10 cellular contexts compared by ENCODE assay signal in genomic region chr10:3090914-3091313, GRCh38. TPM values are rescaled to one million over a fixed set of nuclear protein-coding genes. Genes with fewer than 3 reads are reported as not detected.
DNase-seq lines count a peak whose midpoint lies in the region; ATAC-seq and TF ChIP-seq lines count a peak whose summit lies in the region.
"Had no signal": no experiment of that assay in that cellular context is flagged by ENCODE, and none has a peak within 500 bp of the region (broad histone marks: within the 10 kb centered on the region; RNA-seq: fewer than 3 reads in every experiment).

No MANE protein-coding gene starts in this region.

- H3K4me3 ChIP-seq in esophagus muscularis mucosa (no peak overlapping the region), osteoblast (ENCODE audit: insufficient read depth, low read length) (peak overlapping the region; percentile 48)

- H2AFZ ChIP-seq in osteoblast (ENCODE audit: low read length) = peak overlapping the region; percentile 65

- H3K36me3 ChIP-seq in esophagus muscularis mucosa (peaks cover 0 to 7% (median 0%) of the 10 kb centered on the region in 4 donors), osteoblast (ENCODE audit: insufficient read depth, low read length) (peaks cover 5% of the 10 kb centered on the region)

- DNase-seq in G401 (ENCODE audit: low spot score) = peak; percentile 86
- DNase-seq in esophagus muscularis mucosa (ENCODE audit: extremely low spot score) = no peak
- no peak for DNase-seq in osteoblast (ENCODE audit: insufficient read length, low spot score, missing footprints)
- DNase-seq in OCI-M2 (lab: John Stamatoyannopoulos, UW; ENCODE audit: unreplicated experiment) = no peak
- DNase-seq: effector memory CD4-positive, alpha-beta T cell; NCI-H526 had no signal

- peaks cover 69% of the 10 kb centered on the region for H3K79me2 ChIP-seq in osteoblast (ENCODE audit: insufficient read depth, low read length)

- TF ChIP-seq EP300 in esophagus muscularis mucosa (IDR thresholded peaks at IDR 0.05) = no peak

- in situ Hi-C loops in G401 (cut with HindIII; ENCODE audit: low sequenced_read_pairs) = no loop called here

- intact Hi-C loops in esophagus muscularis mucosa (cut with DNase I) = no loop called here

- peak overlapping the region; percentile 83 for H3K4me2 ChIP-seq in osteoblast (ENCODE audit: insufficient read depth, low read length)

- H3K27me3 ChIP-seq in esophagus muscularis mucosa = no peaks in the 10 kb centered on the region
- H3K27me3 ChIP-seq in osteoblast (ENCODE audit: insufficient read depth, low read length) = no peaks in the 10 kb centered on the region

- TF ChIP-seq CTCF in esophagus muscularis mucosa (IDR thresholded peaks at IDR 0.05) (no peak), osteoblast (IDR thresholded peaks at IDR 0.05; ENCODE audit: extremely low read depth, low read depth, low read length) (no peak)

- 12% methylated on average over 5 of the region's 5 CpGs for WGBS in esophagus muscularis mucosa

- ATAC-seq in SK-N-SH treated with all-trans-retinoic acid at 6 μM for 48 hours = peak; percentile 46
- ATAC-seq in GM19397 (IDR thresholded peaks at IDR 0.05; ENCODE audit: unreplicated experiment) = no peak
- no peak for ATAC-seq in HG03045 (IDR thresholded peaks at IDR 0.05; ENCODE audit: unreplicated experiment)
- ATAC-seq in HG03521 (IDR thresholded peaks at IDR 0.05; ENCODE audit: unreplicated experiment) = no peak

- H3K27ac ChIP-seq in esophagus muscularis mucosa (replicated peaks in 1 of 4) (peak overlapping the region; percentile 72 to 76 (median 74)), osteoblast (ENCODE audit: low read depth, low read length) (peak overlapping the region; percentile 92)

- no peak for TF ChIP-seq POLR2A in esophagus muscularis mucosa (IDR thresholded peaks at IDR 0.05; ENCODE audit: low read depth)

- H3K4me1 ChIP-seq in esophagus muscularis mucosa (peaks cover 28 to 68% (median 57%) of the 10 kb centered on the region in 4 donors), osteoblast (ENCODE audit: insufficient read depth, low read length) (peaks cover 42% of the 10 kb centered on the region)

- H4K20me1 ChIP-seq in osteoblast (ENCODE audit: insufficient read depth, low read length) = no peaks in the 10 kb centered on the region

- no peaks in the 10 kb centered on the region for H3K9me3 ChIP-seq in esophagus muscularis mucosa
- H3K9me3 ChIP-seq in osteoblast (ENCODE audit: low read depth, low read length) = no peaks in the 10 kb centered on the region

TF ChIP-seq in SK-N-SH treated with all-trans-retinoic acid at 6 μM for 48 hours, 23 proteins besides CTCF, POLR2A, EP300 and RAD21:
- TF ChIP-seq ZFP3 (CRISPR knock-in tag; IDR thresholded peaks at IDR 0.05) (peak; percentile 92), CSDC2 (CRISPR knock-in tag; IDR thresholded peaks at IDR 0.05) (0 out of 2 replicates have a peak, but pooled peaks have one; percentile 33), OSR1 (CRISPR knock-in tag; IDR thresholded peaks at IDR 0.05) (no peak)

RNA-seq across cellular contexts. Expression of gene PFKP, which starts 23.6 kb away (rescaled TPM):
- total RNA-seq in G401 (2014; rRNA removed; shearing (Covaris generic)) = 200 and 222 TPM in 2 replicates
- total RNA-seq in esophagus muscularis mucosa = 100 to 1,000 TPM in 3 of 4 donors, 10 to 100 TPM in 1; 90.8 to 255 (median 112) TPM
- total RNA-seq in osteoblast = 71.6 and 80.0 TPM in 2 replicates
